ENCODE assay signal across 1 cellular context in genomic region chr22:31098633-31099110, GRCh38.
TF ChIP-seq lines count a peak whose summit lies in the region.

No MANE protein-coding gene starts in this region.

TF ChIP-seq in K562, 482 proteins besides CTCF, POLR2A, EP300 and RAD21:
- TF ChIP-seq PML (IDR thresholded peaks at IDR 0.05; ENCODE audit: low read length) (no peak), PKNOX1 (IDR thresholded peaks at IDR 0.05) (0 out of 2 replicates have a peak, but pooled peaks have one; percentile 9), ZNF347 (CRISPR knock-in tag; IDR thresholded peaks at IDR 0.05; ENCODE audit: low read depth) (no peak), POLR2G (IDR thresholded peaks at IDR 0.05; ENCODE audit: low read depth, low read length) (peak; percentile 43; the same call in 1 of the 2 replicates), STAT5A (IDR thresholded peaks at IDR 0.05; ENCODE audit: borderline replicate concordance, low read length) (no peak), YY1 (IDR thresholded peaks at IDR 0.05; ENCODE audit: borderline replicate concordance in 1 of 3, control insufficient read depth in 1 of 3, extremely low read depth in 1 of 3, insufficient read depth in 3 of 3, insufficient read length in 1 of 3, insufficient replicate concordance in 2 of 3, low read depth in 1 of 3, low read length in 2 of 3) (peak in 1 of 3 experiments; percentile 10), E2F6 (IDR thresholded peaks at IDR 0.05; ENCODE audit: borderline replicate concordance in 1 of 2, extremely low read depth in 1 of 2, insufficient read depth in 1 of 2, insufficient read length in 1 of 2, low read depth in 1 of 2, low read length in 1 of 2, poor library complexity in 1 of 2, severe bottlenecking in 1 of 2) (peak in 1 of 2 experiments; percentile 67), NRF1 (conservative IDR thresholded peaks at IDR 0.05 in 1 of 2, IDR thresholded peaks at IDR 0.05 in 1 of 2) (0 out of 4 replicates have a peak, but pooled peaks of 1 of the 2 experiments have one; percentile 22), ZBTB7A (IDR thresholded peaks at IDR 0.05; ENCODE audit: borderline replicate concordance, control insufficient read depth, low read depth, low read length) (peak; percentile 22; the same call in 1 of the 2 replicates), ZC3H4 (CRISPR knock-in tag; IDR thresholded peaks at IDR 0.05; ENCODE audit: borderline replicate concordance) (no peak), ZFPM2 (CRISPR knock-in tag; IDR thresholded peaks at IDR 0.05) (no peak), SIN3A (IDR thresholded peaks at IDR 0.05; ENCODE audit: borderline replicate concordance in 2 of 2, control insufficient read depth in 1 of 2, low read depth in 2 of 2, low read length in 2 of 2) (no peak)
TF ChIP-seq in K562: peak in this region for 6.
